ENCODE assay signal across 8 cellular contexts in the genomic region with DNA sequence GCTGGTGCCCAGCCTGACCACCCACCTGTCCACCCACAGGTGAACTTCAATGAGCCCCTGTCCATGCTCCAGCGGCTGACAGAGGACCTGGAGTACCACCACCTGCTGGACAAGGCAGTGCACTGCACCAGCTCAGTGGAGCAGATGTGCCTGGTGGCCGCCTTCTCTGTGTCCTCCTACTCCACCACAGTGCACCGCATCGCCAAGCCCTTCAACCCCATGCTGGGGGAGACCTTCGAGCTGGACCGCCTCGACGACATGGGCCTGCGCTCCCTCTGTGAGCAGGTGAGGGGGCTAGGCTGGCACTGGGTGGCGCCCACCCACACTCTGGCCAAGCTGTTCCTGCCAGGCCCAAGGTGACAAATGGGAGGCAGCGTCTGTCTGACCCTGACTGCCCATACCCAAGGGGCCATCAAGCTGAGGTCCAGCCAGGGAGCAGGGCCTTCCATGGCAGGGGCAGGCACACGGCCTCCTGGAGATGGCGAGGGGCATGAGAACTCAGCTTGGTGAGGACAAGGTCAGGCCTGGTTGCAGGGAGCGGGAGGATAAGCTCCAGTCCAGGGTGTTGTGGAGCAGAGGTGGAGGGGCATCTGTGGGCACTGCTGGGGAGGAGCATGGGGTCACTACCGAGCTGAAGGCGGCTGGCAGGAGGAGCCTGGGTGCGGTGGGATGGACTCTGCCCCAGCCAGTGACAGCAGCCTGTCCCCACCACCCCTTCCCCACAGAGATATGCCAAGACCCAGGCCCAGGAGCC.
DNase-seq lines count a peak whose midpoint lies in the region; ATAC-seq and TF ChIP-seq lines count a peak whose summit lies in the region.

No MANE protein-coding gene starts in this region.

- TF ChIP-seq CTCF in PC-9 (conservative IDR thresholded peaks at IDR 0.05) (peak; percentile 88), astrocyte of the spinal cord (IDR thresholded peaks at IDR 0.05; ENCODE audit: low read depth, low read length) (peak; percentile 86)

- no peaks in the 10 kb centered on the region for H3K36me3 ChIP-seq in PC-9 (ENCODE audit: low read depth)

- no peaks in the 10 kb centered on the region for H3K79me2 ChIP-seq in PC-9 (ENCODE audit: low read depth)

- no peaks in the 10 kb centered on the region for H4K20me1 ChIP-seq in PC-9 (ENCODE audit: insufficient read depth)

- no TSS peak for BruUV-seq in PC-9 (replicated peaks; lab: Mats Ljungman, UMichigan)

- peaks cover 9% of the 10 kb centered on the region for H3K4me1 Mint-ChIP-seq in T-helper 2 cell treated with Interferon-gamma antibody and Interleukin-4, amounts not matched to agents 5 μg/mL and 100 μg/mL, for 36 hours (ENCODE audit: low read depth)

- no peak for ATAC-seq in GM18867 (IDR thresholded peaks at IDR 0.05; ENCODE audit: unreplicated experiment)

- intact Hi-C loops in PC-9 (cut with micrococcal nuclease; ENCODE audit: unreplicated experiment): loop anchor here (1.0 kb wide), 1 partner anchor 128 kb away; no protein-coding TSS in a partner anchor

- in situ Hi-C loops in astrocyte of the spinal cord (cut with HindIII; ENCODE audit: low sequenced_read_pairs): no loop called here

- no peak overlapping the region for H3K27ac Mint-ChIP-seq in T-helper 2 cell treated with Interferon-gamma antibody and Interleukin-4, amounts not matched to agents 5 μg/mL and 100 μg/mL, for 36 hours

- no peaks in the 10 kb centered on the region for H3K27me3 ChIP-seq in PC-9 (ENCODE audit: insufficient read depth, low read depth)

- H3K4me3 ChIP-seq in PC-9 (no peak overlapping the region), astrocyte of the spinal cord (ENCODE audit: low read depth, low read length) (no peak overlapping the region)

- H3K27me3 Mint-ChIP-seq in T-helper 2 cell treated with Interferon-gamma antibody and Interleukin-4, amounts not matched to agents 5 μg/mL and 100 μg/mL, for 36 hours (ENCODE audit: low read depth): no peaks in the 10 kb centered on the region

- DNase-seq in DMS53 (lab: John Stamatoyannopoulos, UW): peak; percentile 46
- no peak for DNase-seq in DMS53 treated with DMSO at 0.1 percent for 48 hours (lab: John Stamatoyannopoulos, UW; ENCODE audit: unreplicated experiment)
- peak; percentile 34 to 41 for DNase-seq in PC-9
- peak; percentile 17 for DNase-seq in astrocyte of the spinal cord (ENCODE audit: low read depth, low spot score)
- peak; percentile 73 for DNase-seq in islet precursor cell
- peak; percentile 64 for DNase-seq in stimulated activated CD8-positive, alpha-beta memory T cell treated with anti-CD3 and anti-CD28 coated beads, Interleukin-4, amount 100 ng/mL, for 48 hours
- DNase-seq in T-helper 2 cell treated with Interferon-gamma antibody and Interleukin-4, amounts not matched to agents 5 μg/mL and 100 μg/mL, for 36 hours (ENCODE audit: low spot score): no peak

- POLR2A ChIA-PET in PC-9 (lab: Charles Lee; ENCODE audit: unreplicated experiment): interaction anchor here (0.6 kb wide), 1 partner anchor 358 kb away, joined by 17 read pairs; no protein-coding TSS in a partner anchor

- no peak overlapping the region for H3K27ac ChIP-seq in PC-9

- H2AFZ ChIP-seq in PC-9: no peak overlapping the region

- H3K9me2 ChIP-seq in PC-9 (ENCODE audit: insufficient read depth): no peaks in the 10 kb centered on the region

- no peaks in the 10 kb centered on the region for H3F3A ChIP-seq in PC-9 (ENCODE audit: insufficient read depth, low read depth)

- H3K4me2 ChIP-seq in PC-9: no peak overlapping the region

- no peaks in the 10 kb centered on the region for H3K36me3 Mint-ChIP-seq in T-helper 2 cell treated with Interferon-gamma antibody and Interleukin-4, amounts not matched to agents 5 μg/mL and 100 μg/mL, for 36 hours (ENCODE audit: low read depth)

- no peaks in the 10 kb centered on the region for H3K4me1 ChIP-seq in PC-9 (replicated peaks; ENCODE audit: insufficient read depth)

- no peaks in the 10 kb centered on the region for H3K9me3 ChIP-seq in PC-9 (ENCODE audit: insufficient read depth, low read depth)

- CTCF ChIA-PET in PC-9 (lab: Charles Lee): interaction anchor here (0.6 to 1.2 kb wide), 3 partner anchors 59 to 245 kb away, joined by 3 read pairs; no protein-coding TSS in a partner anchor

- H3K4me3 Mint-ChIP-seq in T-helper 2 cell treated with Interferon-gamma antibody and Interleukin-4, amounts not matched to agents 5 μg/mL and 100 μg/mL, for 36 hours: no peak overlapping the region

- no peaks in the 10 kb centered on the region for H3K9me3 Mint-ChIP-seq in T-helper 2 cell treated with Interferon-gamma antibody and Interleukin-4, amounts not matched to agents 5 μg/mL and 100 μg/mL, for 36 hours

Comparison
In these comparisons a context has a peak if more than half of its experiments do, and no peak if none do; other contexts are left out.
1. DNase-seq: peak in DMS53 (single experiment), PC-9 (2 of 2), astrocyte of the spinal cord (single experiment), islet precursor cell (single experiment) and stimulated activated CD8-positive, alpha-beta memory T cell treated with anti-CD3 and anti-CD28 coated beads, Interleukin-4, amount 100 ng/mL, for 48 hours (single experiment); none in DMS53 treated with DMSO at 0.1 percent for 48 hours (single experiment) and T-helper 2 cell treated with Interferon-gamma antibody and Interleukin-4, amounts not matched to agents 5 μg/mL and 100 μg/mL, for 36 hours (single experiment).